Comparison of ENCODE assay signal across 8 cellular contexts in genomic region chr17:64506576-64507417, GRCh38. TPM values are rescaled to one million over a fixed set of nuclear protein-coding genes. Genes with fewer than 3 reads are reported as not detected.
A peak's percentile ranks its signal among the peaks of the same experiment; 100 is the strongest.
DNase-seq lines count a peak whose midpoint lies in the region; ATAC-seq and TF ChIP-seq lines count a peak whose summit lies in the region.

TSS of gene CEP95 (plus strand) at chr17:64506977. CDS start at chr17:64507098, 121 bp downstream.

- peaks cover 0 to 23% of the 10 kb centered on the region in 2 donors for H3K4me1 ChIP-seq in lung (ENCODE audit: control insufficient read depth in 2 of 2, insufficient read depth in 2 of 2, low read length in 2 of 2)

- H3K4me3 ChIP-seq in lung: peak within 1 kb of the TSS; percentile 99

- no peak for TF ChIP-seq CTCF in CD14-positive monocyte (IDR thresholded peaks at IDR 0.05)
- no peak for TF ChIP-seq CTCF in lung (IDR thresholded peaks at IDR 0.05; ENCODE audit: control extremely low read depth, extremely low read depth)

- ATAC-seq in GM19395 (IDR thresholded peaks at IDR 0.05; ENCODE audit: unreplicated experiment) (peak; percentile 61), HG03558 (IDR thresholded peaks at IDR 0.05; ENCODE audit: extremely low read depth, unreplicated experiment) (peak; percentile 29), lung (ENCODE audit: insufficient read depth, low FRiP score) (peak; percentile 78)

- intact Hi-C loops in CD14-positive monocyte (cut with micrococcal nuclease): no loop called here

- no peaks in the 10 kb centered on the region for H3K27me3 Mint-ChIP-seq in CD14-positive monocyte (ENCODE audit: low read depth in 3 of 3)

- peak within 1 kb of the TSS; percentile 100 for H3K27ac Mint-ChIP-seq in CD14-positive monocyte

- H3K36me3 Mint-ChIP-seq in CD14-positive monocyte: peaks cover 56% of the 10 kb centered on the region in 2 donors

- peaks cover 29% of the 10 kb centered on the region for H3K4me1 Mint-ChIP-seq in CD14-positive monocyte

- 0% methylated on average over 76 to 77 of the region's 77 CpGs for WGBS in lung, 2 donors

- no peaks in the 10 kb centered on the region for H3K9me3 ChIP-seq in lung (ENCODE audit: control insufficient read depth in 2 of 2, insufficient read depth in 1 of 2, low read length in 1 of 2)

- DNase-seq in CD14-positive monocyte (ENCODE audit: low spot score) (peak; percentile 94), NCI-H82 (lab: John Stamatoyannopoulos, UW) (peak; percentile 100), dermis microvascular lymphatic vessel endothelial cell (ENCODE audit: low read depth in 2 of 2) (peak; percentile 97 to 98), lung (ENCODE audit: low spot score) (peak; percentile 95)
- DNase-seq in activated CD4-positive, alpha-beta T cell treated with anti-CD3 and anti-CD28 coated beads, Interleukin-2, amount 50 U/mL, for 48 hours: peak; percentile 95 to 97
- DNase-seq in stimulated activated CD4-positive, alpha-beta T cell treated with anti-CD3 and anti-CD28 coated beads, TNF-alpha, amount 100 ng/mL, for 24 hours (ENCODE audit: low read depth in 3 of 3): peak; percentile 89 to 96 (median 90)

- peaks cover 0 to 5% (median 2%) of the 10 kb centered on the region in 7 donors for H3K9me3 Mint-ChIP-seq in CD14-positive monocyte

- H3K27me3 ChIP-seq in lung (ENCODE audit: control insufficient read depth, insufficient read depth): no peaks in the 10 kb centered on the region

- H3K36me3 ChIP-seq in lung (ENCODE audit: control insufficient read depth in 2 of 2, insufficient read depth in 2 of 2, low read length in 2 of 2): peaks cover 15 to 24% of the 10 kb centered on the region in 2 donors

- H3K4me3 Mint-ChIP-seq in CD14-positive monocyte: peak within 1 kb of the TSS; percentile 99 to 100

- H3K27ac ChIP-seq in lung (ENCODE audit: low read depth in 1 of 2, low read length in 1 of 2): peak within 1 kb of the TSS; percentile 93 to 100

RNA-seq across cellular contexts. Expression of gene CEP95, which starts in this region (rescaled TPM):
- polyA plus RNA-seq in CD14-positive monocyte: 1 to 10 TPM; 4.6 to 5.0 TPM
- total RNA-seq in dermis microvascular lymphatic vessel endothelial cell: 12.2 and 17.3 TPM in 2 replicates
- total RNA-seq in lung: 100 to 1,000 TPM in 1 of 2 donors, 10 to 100 TPM in 1; 33.9 to 115 TPM
- 10 to 100 TPM; 12.8 to 31.5 TPM for polyA plus RNA-seq in lung

Comparison
In these comparisons a context has a peak if more than half of its experiments do, and no peak if none do; other contexts are left out.
1. Peak in every context shown above with its lines: DNase-seq, ATAC-seq, H3K4me3 ChIP-seq and H3K27ac ChIP-seq.